8 cellular contexts compared by ENCODE assay signal in genomic region chr7:29684787-29685650, GRCh38.
DNase-seq lines count a peak whose midpoint lies in the region; ATAC-seq and TF ChIP-seq lines count a peak whose summit lies in the region.

No MANE protein-coding gene starts in this region.

- no peaks in the 10 kb centered on the region for H3K36me3 ChIP-seq in SJCRH30
- no peaks in the 10 kb centered on the region for H3K36me3 ChIP-seq in upper lobe of left lung

- peak in 1 of 6 experiments; percentile 4 for TF ChIP-seq CTCF in upper lobe of left lung (IDR thresholded peaks at IDR 0.05)

- H3K4me3 Mint-ChIP-seq in activated naive CD8-positive, alpha-beta T cell treated with anti-CD3 and anti-CD28 coated beads, Interleukin-2, amount 10 ng/mL, durations not matched to agents 7 days and 5 days, result peak overlapping the region; percentile 88

- H3K27ac ChIP-seq in SJCRH30, result peak overlapping the region; percentile 59
- peak overlapping the region; percentile 91 to 95 (median 94) for H3K27ac ChIP-seq in upper lobe of left lung

- H3K27me3 Mint-ChIP-seq in activated naive CD8-positive, alpha-beta T cell treated with anti-CD3 and anti-CD28 coated beads, Interleukin-2, amount 10 ng/mL, durations not matched to agents 7 days and 5 days, result peaks cover 38% of the 10 kb centered on the region

- H3K4me3 ChIP-seq in SJCRH30, result peak overlapping the region; percentile 94
- H3K4me3 ChIP-seq in upper lobe of left lung, result peak overlapping the region; percentile 72 to 98 (median 81)

- DNase-seq in D341Med (ENCODE audit: low spot score) (peak; percentile 80), HUDEP-2 (lab: John Stamatoyannopoulos, UW; ENCODE audit: unreplicated experiment in 76 of 76) (peak in 57 of 76 experiments; percentile 11 to 88 (median 58)), SJCRH30 (peak; percentile 82 to 85), head of caudate nucleus (peak; percentile 16 to 87 (median 72)), occipital lobe (lab: John Stamatoyannopoulos, UW) (peak; percentile 64), upper lobe of left lung (peak; percentile 74 to 97)
- peak; percentile 64 for DNase-seq in activated naive CD8-positive, alpha-beta T cell treated with anti-CD3 and anti-CD28 coated beads, Interleukin-2, amount 10 ng/mL, durations not matched to agents 7 days and 5 days

- H3K27me3 ChIP-seq in SJCRH30 (no peaks in the 10 kb centered on the region), upper lobe of left lung (no peaks in the 10 kb centered on the region)

- peak in 2 of 4 donors; percentile 40 to 62 for TF ChIP-seq POLR2A in upper lobe of left lung (IDR thresholded peaks at IDR 0.05)

- intact Hi-C loops in head of caudate nucleus (cut with DNase I), result no loop called here

- no peak overlapping the region for H3K27ac Mint-ChIP-seq in activated naive CD8-positive, alpha-beta T cell treated with anti-CD3 and anti-CD28 coated beads, Interleukin-2, amount 10 ng/mL, durations not matched to agents 7 days and 5 days

- ATAC-seq in GM21390 (IDR thresholded peaks at IDR 0.05; ENCODE audit: unreplicated experiment) (peak; percentile 83), upper lobe of left lung (ENCODE audit: low FRiP score in 2 of 2) (peak; percentile 94 to 96)
- peak; percentile 77 for ATAC-seq in activated naive CD8-positive, alpha-beta T cell treated with anti-CD3 and anti-CD28 coated beads, Interleukin-2, amount 10 ng/mL, durations not matched to agents 7 days and 5 days (ENCODE audit: low read depth)

- TF ChIP-seq EP300 in upper lobe of left lung (IDR thresholded peaks at IDR 0.05), result no peak

- POLR2A ChIA-PET in activated naive CD8-positive, alpha-beta T cell treated with anti-CD3 and anti-CD28 coated beads, Interleukin-2, amount 10 ng/mL, durations not matched to agents 7 days and 5 days (lab: Charles Lee), result no interaction called here

- peaks cover 8% of the 10 kb centered on the region for H3K4me1 Mint-ChIP-seq in activated naive CD8-positive, alpha-beta T cell treated with anti-CD3 and anti-CD28 coated beads, Interleukin-2, amount 10 ng/mL, durations not matched to agents 7 days and 5 days

- WGBS in upper lobe of left lung, 2 donors, result 0 to 2% methylated on average over 9 to 45 of the region's 114 CpGs

- H3K9me3 ChIP-seq in SJCRH30 (replicated peaks) (no peaks in the 10 kb centered on the region), upper lobe of left lung (no peaks in the 10 kb centered on the region)

- H3K36me3 Mint-ChIP-seq in activated naive CD8-positive, alpha-beta T cell treated with anti-CD3 and anti-CD28 coated beads, Interleukin-2, amount 10 ng/mL, durations not matched to agents 7 days and 5 days, result no peaks in the 10 kb centered on the region

- H3K9me3 Mint-ChIP-seq in activated naive CD8-positive, alpha-beta T cell treated with anti-CD3 and anti-CD28 coated beads, Interleukin-2, amount 10 ng/mL, durations not matched to agents 7 days and 5 days, result no peaks in the 10 kb centered on the region

- H3K4me1 ChIP-seq in SJCRH30 (no peaks in the 10 kb centered on the region), upper lobe of left lung (peaks cover 0 to 6% (median 2%) of the 10 kb centered on the region in 4 donors)

Comparison
In these comparisons a context has a peak if more than half of its experiments do, and no peak if none do; other contexts are left out.
1. Peak in every context shown above with its lines: DNase-seq, ATAC-seq, H3K4me3 ChIP-seq and H3K27ac ChIP-seq.